In the genomic region with DNA sequence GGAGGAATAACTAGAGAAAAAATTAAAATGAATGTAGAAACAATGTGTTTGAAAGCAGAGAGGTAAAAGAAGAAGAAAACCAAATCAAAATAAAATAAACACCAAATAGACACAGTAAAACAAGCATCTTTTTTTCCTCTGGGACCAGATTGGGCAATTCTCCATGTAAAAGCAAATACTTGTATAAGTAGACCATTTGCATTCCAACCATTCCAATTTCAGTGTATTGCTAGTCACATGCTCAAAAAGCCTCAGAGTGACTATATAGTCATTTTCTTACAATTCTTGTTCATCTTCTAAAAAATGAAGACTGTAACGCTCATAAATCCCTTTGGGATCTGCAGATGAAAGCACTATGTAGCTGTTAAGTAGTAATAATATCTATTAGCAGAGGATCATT, we compare ENCODE assay signal across 26 cellular contexts.
A peak's percentile ranks its signal among the peaks of the same experiment; 100 is the strongest.
DNase-seq lines count a peak whose midpoint lies in the region; ATAC-seq and TF ChIP-seq lines count a peak whose summit lies in the region.
"Had no signal": no experiment of that assay in that cellular context is flagged by ENCODE, and none has a peak within 500 bp of the region (broad histone marks: within the 10 kb centered on the region; RNA-seq: fewer than 3 reads in every experiment).

No MANE protein-coding gene starts in this region.

- H3F3A ChIP-seq in SK-N-SH (replicated peaks; ENCODE audit: insufficient read depth), result no peaks in the 10 kb centered on the region

- TF ChIP-seq EP300 in SK-N-SH (IDR thresholded peaks at IDR 0.05; ENCODE audit: borderline replicate concordance in 1 of 2, low read depth in 1 of 2, low read length in 1 of 2), result no peak

- no peaks in the 10 kb centered on the region for H3K9me2 ChIP-seq in SK-N-SH

- no peaks in the 10 kb centered on the region for H3K27me3 ChIP-seq in SK-N-SH (ENCODE audit: insufficient read depth)
- H3K27me3 ChIP-seq: BLaER1, colonic mucosa, transverse colon had no signal

- H3K9ac ChIP-seq in SK-N-SH, result no peak overlapping the region
- H3K9ac ChIP-seq: BLaER1 had no signal

- H3K4me2 ChIP-seq in SK-N-SH, result no peak overlapping the region
- H3K4me2 ChIP-seq: BLaER1, PC-9 had no signal

- CTCF ChIA-PET in SK-N-SH (lab: Yijun Ruan, JAX), result no interaction called here
- CTCF ChIA-PET in HEK293T (lab: Yijun Ruan, JAX), result no interaction called here

- H3K36me3 ChIP-seq in SK-N-SH (replicated peaks in 1 of 2; ENCODE audit: control insufficient read depth in 1 of 2, insufficient read depth in 2 of 2, low read length in 1 of 2), result no peaks in the 10 kb centered on the region
- H3K36me3 ChIP-seq: BLaER1, colonic mucosa, transverse colon had no signal

- H4K20me1 ChIP-seq in SK-N-SH (ENCODE audit: insufficient read depth), result no peaks in the 10 kb centered on the region
- H4K20me1 ChIP-seq: BLaER1 had no signal

- H3K27ac ChIP-seq in SK-N-SH (ENCODE audit: low read depth in 2 of 2, low read length in 1 of 2), result no peak overlapping the region
- H3K27ac ChIP-seq: 22Rv1, BLaER1, colonic mucosa, PC-9, transverse colon had no signal

- no peak for TF ChIP-seq CTCF in SK-N-SH (IDR thresholded peaks at IDR 0.05)

- POLR2A ChIA-PET in SK-N-SH (lab: Yijun Ruan, JAX) (no interaction called here), HEK293T (lab: Yijun Ruan, JAX) (no interaction called here)

- H3K4me1 ChIP-seq in SK-N-SH (ENCODE audit: control insufficient read depth in 1 of 2, insufficient read depth in 2 of 2, low read depth in 1 of 2, low read length in 1 of 2), result no peaks in the 10 kb centered on the region
- H3K4me1 ChIP-seq: BLaER1, colonic mucosa had no signal

- no peaks in the 10 kb centered on the region for H3K9me3 ChIP-seq in SK-N-SH
- H3K9me3 ChIP-seq: BLaER1, colonic mucosa, transverse colon had no signal

- TF ChIP-seq RAD21 in SK-N-SH (IDR thresholded peaks at IDR 0.05; ENCODE audit: low read length), result no peak

- H2AFZ ChIP-seq in SK-N-SH (ENCODE audit: low read depth), result no peak overlapping the region
- H2AFZ ChIP-seq: PC-9 had no signal

- H3K4me3 ChIP-seq in SK-N-SH (ENCODE audit: low read depth in 2 of 2, low read length in 1 of 2), result no peak overlapping the region
- H3K4me3 ChIP-seq: BLaER1, colonic mucosa, PC-9, transverse colon had no signal

- 56% methylated on average over 1 of the region's 1 CpG for WGBS in SK-N-SH (ENCODE audit: low lambda C conversion rate)

- DNase-seq in SK-N-SH, result no peak
- DNase-seq in dedifferentiated amniotic fluid mesenchymal stem cell (ENCODE audit: extremely low spot score), result peak; percentile 85
- DNase-seq in iris pigment epithelial cell (ENCODE audit: low read depth), result peak; percentile 40
- no peak for DNase-seq in HEK293T (ENCODE audit: extremely low spot score)
- DNase-seq in activated CD4-positive, alpha-beta T cell treated with anti-CD3 and anti-CD28 coated beads, Interleukin-2, amount 50 U/mL, for 48 hours, result no peak
- DNase-seq in middle frontal gyrus (ENCODE audit: extremely low spot score, low spot score), result no peak
- no peak for DNase-seq in HUDEP-2 (lab: John Stamatoyannopoulos, UW; ENCODE audit: unreplicated experiment in 76 of 76)
- DNase-seq: activated CD8-positive, alpha-beta T cell treated with anti-CD3 and anti-CD28 coated beads for 36 hours; activated naive CD4-positive, alpha-beta T cell treated with Interleukin-2 at 50 U/mL for 16 hours; activated T-cell treated with anti-CD3 and anti-CD28 coated beads, Interleukin-2, amount 50 U/mL, for 24 hours; aorta; colonic mucosa; GOT3; left ventricle myocardium superior; NCI-H1694 treated with DMSO at 0.1 percent for 48 hours; NCI-H774; nucleus accumbens; PC-9; right cardiac atrium; stimulated activated CD4-positive, alpha-beta T cell treated with anti-CD3 and anti-CD28 coated beads, Interleukin-1b, Interleukin-23, amount 100 ng/mL, for 48 hours; stimulated activated naive CD4-positive, alpha-beta T cell treated with Interleukin-2 at 50 U/mL for 16 hours; T-helper 2 cell; transverse colon had no signal

- peak; percentile 26; the same call in 1 of the 3 replicates for ATAC-seq in SK-N-SH treated with all-trans-retinoic acid at 6 μM for 48 hours
- ATAC-seq: activated CD8-positive, alpha-beta T cell treated with anti-CD3 and anti-CD28 coated beads for 36 hours; left ventricle myocardium superior; right cardiac atrium had no signal

- no peaks in the 10 kb centered on the region for H3K79me2 ChIP-seq in SK-N-SH (ENCODE audit: insufficient read depth)

TF ChIP-seq in SK-N-SH treated with all-trans-retinoic acid at 6 μM for 48 hours, 23 proteins besides CTCF, POLR2A, EP300 and RAD21 (continues in another document):
- no peak for TF ChIP-seq BACH2 (CRISPR knock-in tag; IDR thresholded peaks at IDR 0.05; ENCODE audit: borderline replicate concordance)
- TF ChIP-seq, protein P1, sequence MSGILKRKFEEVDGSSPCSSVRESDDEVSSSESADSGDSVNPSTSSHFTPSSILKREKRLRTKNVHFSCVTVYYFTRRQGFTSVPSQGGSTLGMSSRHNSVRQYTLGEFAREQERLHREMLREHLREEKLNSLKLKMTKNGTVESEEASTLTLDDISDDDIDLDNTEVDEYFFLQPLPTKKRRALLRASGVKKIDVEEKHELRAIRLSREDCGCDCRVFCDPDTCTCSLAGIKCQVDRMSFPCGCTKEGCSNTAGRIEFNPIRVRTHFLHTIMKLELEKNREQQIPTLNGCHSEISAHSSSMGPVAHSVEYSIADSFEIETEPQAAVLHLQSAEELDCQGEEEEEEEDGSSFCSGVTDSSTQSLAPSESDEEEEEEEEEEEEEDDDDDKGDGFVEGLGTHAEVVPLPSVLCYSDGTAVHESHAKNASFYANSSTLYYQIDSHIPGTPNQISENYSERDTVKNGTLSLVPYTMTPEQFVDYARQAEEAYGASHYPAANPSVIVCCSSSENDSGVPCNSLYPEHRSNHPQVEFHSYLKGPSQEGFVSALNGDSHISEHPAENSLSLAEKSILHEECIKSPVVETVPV (CRISPR knock-in tag; IDR thresholded peaks at IDR 0.05), result no peak

TF ChIP-seq in SK-N-SH, 30 proteins besides CTCF, POLR2A, EP300 and RAD21 (continues in another document):
- TF ChIP-seq ZBTB33 (IDR thresholded peaks at IDR 0.05; ENCODE audit: borderline replicate concordance, low read depth) (no peak), RCOR1 (IDR thresholded peaks at IDR 0.05; ENCODE audit: low read length) (no peak), MEF2A (IDR thresholded peaks at IDR 0.05; ENCODE audit: borderline replicate concordance, low read depth) (no peak), TCF12 (IDR thresholded peaks at IDR 0.05) (no peak), USF2 (IDR thresholded peaks at IDR 0.05; ENCODE audit: borderline replicate concordance, low read depth, low read length) (no peak), CHD2 (IDR thresholded peaks at IDR 0.05; ENCODE audit: low read length, partially characterized antibody) (no peak)

TF ChIP-seq in HEK293T, 16 proteins besides CTCF, POLR2A, EP300 and RAD21:
- TF ChIP-seq FOXM1 (IDR thresholded peaks at IDR 0.05; ENCODE audit: borderline replicate concordance) (no peak), HDGF (IDR thresholded peaks at IDR 0.05; ENCODE audit: borderline replicate concordance) (no peak), CTBP1 (IDR thresholded peaks at IDR 0.05; ENCODE audit: borderline replicate concordance) (no peak), SP1 (IDR thresholded peaks at IDR 0.05) (no peak), ZNF384 (IDR thresholded peaks at IDR 0.05) (no peak), SUZ12 (IDR thresholded peaks at IDR 0.05) (no peak), ELF4 (IDR thresholded peaks at IDR 0.05) (no peak), LEF1 (IDR thresholded peaks at IDR 0.05; ENCODE audit: borderline replicate concordance) (no peak), TARDBP (IDR thresholded peaks at IDR 0.05) (no peak), NFRKB (IDR thresholded peaks at IDR 0.05) (no peak), L3MBTL2 (conservative IDR thresholded peaks at IDR 0.05) (no peak), BHLHE40 (IDR thresholded peaks at IDR 0.05; ENCODE audit: borderline replicate concordance) (no peak), ARNT (IDR thresholded peaks at IDR 0.05) (no peak), FOXK2 (IDR thresholded peaks at IDR 0.05) (no peak), FOXA1 (IDR thresholded peaks at IDR 0.05) (no peak)
- TF ChIP-seq, protein P2, sequence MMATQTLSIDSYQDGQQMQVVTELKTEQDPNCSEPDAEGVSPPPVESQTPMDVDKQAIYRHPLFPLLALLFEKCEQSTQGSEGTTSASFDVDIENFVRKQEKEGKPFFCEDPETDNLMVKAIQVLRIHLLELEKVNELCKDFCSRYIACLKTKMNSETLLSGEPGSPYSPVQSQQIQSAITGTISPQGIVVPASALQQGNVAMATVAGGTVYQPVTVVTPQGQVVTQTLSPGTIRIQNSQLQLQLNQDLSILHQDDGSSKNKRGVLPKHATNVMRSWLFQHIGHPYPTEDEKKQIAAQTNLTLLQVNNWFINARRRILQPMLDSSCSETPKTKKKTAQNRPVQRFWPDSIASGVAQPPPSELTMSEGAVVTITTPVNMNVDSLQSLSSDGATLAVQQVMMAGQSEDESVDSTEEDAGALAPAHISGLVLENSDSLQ (IDR thresholded peaks at IDR 0.05), result no peak

Comparison
In these comparisons a context has a peak if more than half of its experiments do, and no peak if none do; other contexts are left out.
1. DNase-seq: peak in dedifferentiated amniotic fluid mesenchymal stem cell (single experiment) and iris pigment epithelial cell (single experiment); none in SK-N-SH (single experiment), HEK293T (single experiment), activated CD4-positive, alpha-beta T cell treated with anti-CD3 and anti-CD28 coated beads, Interleukin-2, amount 50 U/mL, for 48 hours (0 of 2), middle frontal gyrus (single experiment) and HUDEP-2 (0 of 76).